20 cellular contexts compared by ENCODE assay signal in the genomic region with DNA sequence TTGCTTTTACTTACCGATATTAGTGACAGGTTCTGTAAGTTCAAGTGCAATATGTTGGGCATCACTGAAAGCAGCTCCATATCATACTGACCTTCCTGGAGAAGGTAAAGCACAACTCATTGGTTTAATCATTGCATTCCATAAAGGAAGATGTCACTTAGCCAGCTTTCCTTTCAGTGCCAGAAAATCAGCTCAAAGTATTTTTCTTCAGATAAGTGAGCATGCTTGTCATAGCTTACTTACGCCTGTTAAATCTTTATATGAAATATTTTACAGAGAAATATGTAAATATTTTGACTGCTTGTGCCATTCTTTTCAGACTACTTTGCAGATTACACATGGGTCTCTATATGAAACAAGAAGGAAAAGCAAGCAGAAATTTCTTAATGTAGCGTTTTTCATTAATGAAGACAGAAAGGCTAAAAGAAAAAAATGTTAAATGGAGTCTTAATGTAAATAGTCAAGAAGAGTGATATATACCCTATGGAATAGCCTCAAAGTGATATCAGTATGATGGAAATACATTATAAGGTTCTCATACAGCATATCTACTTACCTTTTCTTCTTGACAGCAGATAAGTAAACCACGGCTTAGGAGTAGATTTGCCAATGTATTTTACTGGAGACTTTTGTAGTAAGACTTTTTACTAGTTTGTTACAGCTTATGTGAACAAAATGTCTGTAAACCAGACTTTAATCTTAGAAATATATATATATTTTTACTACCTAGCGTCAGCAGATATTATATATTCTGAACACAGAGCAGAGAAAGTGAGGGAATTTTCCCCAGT.
DNase-seq lines count a peak whose midpoint lies in the region; ATAC-seq and TF ChIP-seq lines count a peak whose summit lies in the region.
"Had no signal": no experiment of that assay in that cellular context is flagged by ENCODE, and none has a peak within 500 bp of the region (broad histone marks: within the 10 kb centered on the region; RNA-seq: fewer than 3 reads in every experiment).

No MANE protein-coding gene starts in this region.

- H3K4me3 ChIP-seq in breast epithelium = no peak overlapping the region
- H3K4me3 ChIP-seq in lower leg skin (ENCODE audit: low read depth, poor library complexity, severe bottlenecking) = no peak overlapping the region
- H3K4me3 ChIP-seq in spleen = no peak overlapping the region
- H3K4me3 ChIP-seq in dorsolateral prefrontal cortex = no peak overlapping the region
- H3K4me3 ChIP-seq: sigmoid colon, stomach had no signal

- no peak overlapping the region for H3K27ac Mint-ChIP-seq in MCF 10A (ENCODE audit: low read depth, unreplicated experiment)
- no peak overlapping the region for H3K27ac Mint-ChIP-seq in stimulated activated memory B cell treated with anti-CD40 and anti-IgM and Interleukin-4, amounts not matched to agents 10 μg/mL and 1 μg/mL and 100 μg/mL, for 72 hours
- H3K27ac Mint-ChIP-seq: natural killer cell treated with Interleukin-12 subunit alpha and Interleukin-12 subunit beta and Interleukin-15 and Interleukin-18, amount 100 ng/mL, for 72 hours had no signal

- TF ChIP-seq POLR2A in breast epithelium (IDR thresholded peaks at IDR 0.05) (no peak), lower leg skin (IDR thresholded peaks at IDR 0.05) (no peak), spleen (IDR thresholded peaks at IDR 0.05) (no peak)

- POLR2A ChIA-PET in MCF 10A (lab: Yijun Ruan, JAX) = interaction anchor here (0.6 kb wide), 1 partner anchor 24 kb away, joined by 3 read pairs; no protein-coding TSS in a partner anchor

- H3K27ac ChIP-seq in breast epithelium = no peak overlapping the region
- H3K27ac ChIP-seq in spleen = no peak overlapping the region
- H3K27ac ChIP-seq in dorsolateral prefrontal cortex = no peak overlapping the region
- H3K27ac ChIP-seq: 22Rv1, RWPE1, stomach had no signal

- ATAC-seq in stimulated activated memory B cell treated with anti-CD40 and anti-IgM and Interleukin-4, amounts not matched to agents 10 μg/mL and 1 μg/mL and 100 μg/mL, for 72 hours = no peak
- ATAC-seq: activated T-cell treated with anti-CD3 and anti-CD28 coated beads, Interleukin-2, amount 50 U/mL, for 4 hours; left colon; natural killer cell treated with Interleukin-12 subunit alpha and Interleukin-12 subunit beta and Interleukin-15 and Interleukin-18, amount 100 ng/mL, for 72 hours had no signal

- no peak overlapping the region for H3K4me3 Mint-ChIP-seq in MCF 10A (ENCODE audit: unreplicated experiment)
- H3K4me3 Mint-ChIP-seq in stimulated activated memory B cell treated with anti-CD40 and anti-IgM and Interleukin-4, amounts not matched to agents 10 μg/mL and 1 μg/mL and 100 μg/mL, for 72 hours = no peak overlapping the region
- H3K4me3 Mint-ChIP-seq: activated T-cell treated with anti-CD3 and anti-CD28 coated beads, Interleukin-2, amount 50 U/mL, for 4 hours; natural killer cell treated with Interleukin-12 subunit alpha and Interleukin-12 subunit beta and Interleukin-15 and Interleukin-18, amount 100 ng/mL, for 72 hours had no signal

- DNase-seq in MCF 10A (ENCODE audit: unreplicated experiment) (peak; percentile 20), breast epithelium (ENCODE audit: low spot score in 2 of 2) (no peak), amniotic epithelial cell (ENCODE audit: low read depth) (peak; percentile 91), glomerular endothelial cell (ENCODE audit: extremely low read depth, low read depth, low spot score) (peak; percentile 75), lower leg skin (ENCODE audit: low spot score in 2 of 2) (no peak), spleen (no peak), dorsolateral prefrontal cortex (no peak)
- DNase-seq: activated CD4-positive, alpha-beta T cell treated with anti-CD3 and anti-CD28 coated beads for 4 hours; activated T-cell treated with anti-CD3 and anti-CD28 coated beads, Interleukin-2, amount 50 U/mL, for 4 hours; effector CD4-positive, alpha-beta T cell; head of caudate nucleus; left colon; NCI-H1092; NCI-H524; sigmoid colon; stomach had no signal

- peaks cover 7% of the 10 kb centered on the region for H3K9me3 Mint-ChIP-seq in MCF 10A (ENCODE audit: unreplicated experiment)
- peaks cover 3% of the 10 kb centered on the region for H3K9me3 Mint-ChIP-seq in stimulated activated memory B cell treated with anti-CD40 and anti-IgM and Interleukin-4, amounts not matched to agents 10 μg/mL and 1 μg/mL and 100 μg/mL, for 72 hours

- no peaks in the 10 kb centered on the region for H3K27me3 Mint-ChIP-seq in MCF 10A (ENCODE audit: insufficient read depth, unreplicated experiment)
- H3K27me3 Mint-ChIP-seq in stimulated activated memory B cell treated with anti-CD40 and anti-IgM and Interleukin-4, amounts not matched to agents 10 μg/mL and 1 μg/mL and 100 μg/mL, for 72 hours = no peaks in the 10 kb centered on the region
- H3K27me3 Mint-ChIP-seq: natural killer cell treated with Interleukin-12 subunit alpha and Interleukin-12 subunit beta and Interleukin-15 and Interleukin-18, amount 100 ng/mL, for 72 hours had no signal

- TF ChIP-seq CTCF in MCF 10A (IDR thresholded peaks at IDR 0.05; ENCODE audit: unreplicated experiment) (no peak), breast epithelium (IDR thresholded peaks at IDR 0.05) (no peak), lower leg skin (IDR thresholded peaks at IDR 0.05) (no peak), spleen (IDR thresholded peaks at IDR 0.05 in 8 of 11, conservative IDR thresholded peaks at IDR 0.05 in 3 of 11) (no peak), dorsolateral prefrontal cortex (IDR thresholded peaks at IDR 0.05 in 54 of 56, conservative IDR thresholded peaks at IDR 0.05 in 2 of 56; ENCODE audit: low read depth in 1 of 56, partially characterized antibody in 56 of 56) (no peak)

- H3K9me3 ChIP-seq in breast epithelium (no peaks in the 10 kb centered on the region), spleen (no peaks in the 10 kb centered on the region)
- H3K9me3 ChIP-seq: sigmoid colon, stomach had no signal

- H3K36me3 Mint-ChIP-seq in MCF 10A (ENCODE audit: insufficient read depth, unreplicated experiment) = no peaks in the 10 kb centered on the region
- H3K36me3 Mint-ChIP-seq in stimulated activated memory B cell treated with anti-CD40 and anti-IgM and Interleukin-4, amounts not matched to agents 10 μg/mL and 1 μg/mL and 100 μg/mL, for 72 hours = no peaks in the 10 kb centered on the region

- no peaks in the 10 kb centered on the region for H3K4me1 ChIP-seq in breast epithelium
- H3K4me1 ChIP-seq in spleen = no peaks in the 10 kb centered on the region

- CTCF ChIA-PET in MCF 10A (lab: Yijun Ruan, JAX) = interaction anchor here (0.6 kb wide), 1 partner anchor 1374 kb away, joined by 4 read pairs; no protein-coding TSS in a partner anchor

- WGBS in lower leg skin, 2 donors = 82% methylated on average over 5 of the region's 5 CpGs
- WGBS in spleen, 5 donors = 75 to 85% (median 82%) methylated on average over 5 of the region's 5 CpGs

- H3K27me3 ChIP-seq in breast epithelium = no peaks in the 10 kb centered on the region
- no peaks in the 10 kb centered on the region for H3K27me3 ChIP-seq in spleen (replicated peaks in 1 of 7)
- H3K27me3 ChIP-seq in dorsolateral prefrontal cortex = peaks cover 0 to 2% (median 0%) of the 10 kb centered on the region in 45 donors
- H3K27me3 ChIP-seq: sigmoid colon, stomach had no signal

- H3K4me1 Mint-ChIP-seq in MCF 10A (ENCODE audit: insufficient read depth, unreplicated experiment) = peaks cover 24% of the 10 kb centered on the region
- H3K4me1 Mint-ChIP-seq in stimulated activated memory B cell treated with anti-CD40 and anti-IgM and Interleukin-4, amounts not matched to agents 10 μg/mL and 1 μg/mL and 100 μg/mL, for 72 hours = no peaks in the 10 kb centered on the region

- no peaks in the 10 kb centered on the region for H3K36me3 ChIP-seq in breast epithelium
- H3K36me3 ChIP-seq in spleen = no peaks in the 10 kb centered on the region
- H3K36me3 ChIP-seq: sigmoid colon, stomach had no signal

- intact Hi-C loops in MCF 10A (cut with micrococcal nuclease) (no loop called here), breast epithelium (cut with DNase I; ENCODE audit: low total_unique reads) (no loop called here), lower leg skin (cut with DNase I; ENCODE audit: low total_unique reads) (loop anchor here (10.0 kb wide), 1 partner anchor 657 kb away; no protein-coding TSS in a partner anchor), spleen (cut with DNase I; ENCODE audit: low total_unique reads) (no loop called here), dorsolateral prefrontal cortex (cut with DNase I) (no loop called here)

- BruUV-seq in MCF 10A (replicated peaks; lab: Mats Ljungman, UMichigan) = no TSS peak

Comparison
In these comparisons a context has a peak if more than half of its experiments do, and no peak if none do; other contexts are left out.
1. DNase-seq: peak in MCF 10A (single experiment), amniotic epithelial cell (single experiment) and glomerular endothelial cell (single experiment); none in breast epithelium (0 of 2), lower leg skin (0 of 2), spleen (single experiment) and dorsolateral prefrontal cortex (0 of 10).